8 cellular contexts compared by ENCODE assay signal in the genomic region with DNA sequence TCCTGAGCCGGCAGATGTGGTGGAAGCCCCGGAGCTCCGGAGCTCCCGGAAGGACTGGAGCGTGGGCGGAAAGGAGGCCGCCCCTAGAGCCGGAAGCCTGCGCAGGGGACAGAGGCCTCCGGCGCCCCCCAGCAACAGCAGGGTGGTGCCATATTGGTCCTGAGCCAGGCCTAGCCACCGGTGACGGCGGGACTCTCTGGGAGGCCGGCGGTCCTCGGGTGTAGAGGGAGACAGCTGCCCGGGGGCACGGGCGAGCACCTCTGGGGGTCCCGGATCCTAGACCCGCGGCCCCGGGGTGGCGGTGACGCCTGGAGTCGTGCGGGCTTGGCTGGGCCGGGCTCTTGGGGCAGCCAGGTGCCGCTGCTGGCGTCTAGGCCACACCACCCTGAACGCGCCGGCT.
DNase-seq lines count a peak whose midpoint lies in the region; ATAC-seq and TF ChIP-seq lines count a peak whose summit lies in the region.
"Not testable (repeated sequence)": the region's sequence is repeated elsewhere in the genome, so short reads cannot be mapped to it uniquely, and the experiment has no call there.

No MANE protein-coding gene starts in this region.

- H3K4me1 Mint-ChIP-seq in activated T-cell treated with anti-CD3 and anti-CD28 coated beads, Interleukin-2, amount 50 U/mL, for 72 hours (ENCODE audit: low read depth): peaks cover 14% of the 10 kb centered on the region
- peaks cover 13% of the 10 kb centered on the region for H3K4me1 Mint-ChIP-seq in stimulated activated effector memory CD8-positive, alpha-beta T cell treated with anti-CD3 and anti-CD28 coated beads, Interleukin-12 subunit alpha, Interleukin-12 subunit beta, amount 100 ng/mL, for 72 hours

- intact Hi-C loops in left ventricle myocardium superior (cut with micrococcal nuclease): not testable (repeated sequence)

- peak; percentile 63 for ATAC-seq in GM18505 (IDR thresholded peaks at IDR 0.05; ENCODE audit: unreplicated experiment)
- peak; percentile 67 for ATAC-seq in GM19452 (IDR thresholded peaks at IDR 0.05; ENCODE audit: unreplicated experiment)
- peak; percentile 75 for ATAC-seq in GM21825 (IDR thresholded peaks at IDR 0.05; ENCODE audit: unreplicated experiment)
- ATAC-seq in HG03039 (IDR thresholded peaks at IDR 0.05; ENCODE audit: unreplicated experiment): peak; percentile 60
- ATAC-seq in HG03521 (IDR thresholded peaks at IDR 0.05; ENCODE audit: unreplicated experiment): peak; percentile 77
- ATAC-seq in activated T-cell treated with anti-CD3 and anti-CD28 coated beads, Interleukin-2, amount 50 U/mL, for 72 hours (replicated peaks in 1 of 2): peak; percentile 73 to 81
- peak; percentile 78 for ATAC-seq in left ventricle myocardium superior
- ATAC-seq in stimulated activated effector memory CD8-positive, alpha-beta T cell treated with anti-CD3 and anti-CD28 coated beads, Interleukin-12 subunit alpha, Interleukin-12 subunit beta, amount 100 ng/mL, for 72 hours: peak; percentile 83

- H3K27me3 Mint-ChIP-seq in activated T-cell treated with anti-CD3 and anti-CD28 coated beads, Interleukin-2, amount 50 U/mL, for 72 hours (ENCODE audit: low read depth): peaks cover 13% of the 10 kb centered on the region

- H3K9me3 Mint-ChIP-seq in activated T-cell treated with anti-CD3 and anti-CD28 coated beads, Interleukin-2, amount 50 U/mL, for 72 hours: peaks cover 6 to 13% of the 10 kb centered on the region in 2 donors
- peaks cover 12% of the 10 kb centered on the region for H3K9me3 Mint-ChIP-seq in stimulated activated effector memory CD8-positive, alpha-beta T cell treated with anti-CD3 and anti-CD28 coated beads, Interleukin-12 subunit alpha, Interleukin-12 subunit beta, amount 100 ng/mL, for 72 hours

- H3K27ac Mint-ChIP-seq in activated T-cell treated with anti-CD3 and anti-CD28 coated beads, Interleukin-2, amount 50 U/mL, for 72 hours; stimulated activated effector memory CD8-positive, alpha-beta T cell treated with anti-CD3 and anti-CD28 coated beads, Interleukin-12 subunit alpha, Interleukin-12 subunit beta, amount 100 ng/mL, for 72 hours: not testable (repeated sequence)

- TF ChIP-seq POLR2A in GM18505 (IDR thresholded peaks at IDR 0.05; ENCODE audit: borderline replicate concordance, extremely low read depth, insufficient read depth, insufficient read length): not testable (repeated sequence)

- not testable (repeated sequence) for H3K4me3 Mint-ChIP-seq in activated T-cell treated with anti-CD3 and anti-CD28 coated beads, Interleukin-2, amount 50 U/mL, for 72 hours; stimulated activated effector memory CD8-positive, alpha-beta T cell treated with anti-CD3 and anti-CD28 coated beads, Interleukin-12 subunit alpha, Interleukin-12 subunit beta, amount 100 ng/mL, for 72 hours

- not testable (repeated sequence) for DNase-seq in activated T-cell treated with anti-CD3 and anti-CD28 coated beads, Interleukin-2, amount 50 U/mL, for 72 hours; left ventricle myocardium superior; stimulated activated effector memory CD8-positive, alpha-beta T cell treated with anti-CD3 and anti-CD28 coated beads, Interleukin-12 subunit alpha, Interleukin-12 subunit beta, amount 100 ng/mL, for 72 hours (ENCODE audit: low spot score in 2 of 2)

- H3K36me3 Mint-ChIP-seq in activated T-cell treated with anti-CD3 and anti-CD28 coated beads, Interleukin-2, amount 50 U/mL, for 72 hours (ENCODE audit: insufficient read depth in 2 of 2): peaks cover 12 to 20% of the 10 kb centered on the region in 2 donors
- H3K36me3 Mint-ChIP-seq in stimulated activated effector memory CD8-positive, alpha-beta T cell treated with anti-CD3 and anti-CD28 coated beads, Interleukin-12 subunit alpha, Interleukin-12 subunit beta, amount 100 ng/mL, for 72 hours: peaks cover 12% of the 10 kb centered on the region
